In genomic region chr19:44949550-44949949, GRCh38 we compare ENCODE assay signal across 26 cellular contexts. TPM values are rescaled to one million over a fixed set of nuclear protein-coding genes. Genes with fewer than 3 reads are reported as not detected.
"Had no signal": no experiment of that assay in that cellular context is flagged by ENCODE, and none has a peak within 500 bp of the region (broad histone marks: within the 10 kb centered on the region; RNA-seq: fewer than 3 reads in every experiment).

No MANE protein-coding gene starts in this region.

- H3K4me3 ChIP-seq: MG63 had no signal

- H3K36me3 Mint-ChIP-seq: activated CD4-positive, alpha-beta memory T cell treated with anti-CD3 and anti-CD28 coated beads for 36 hours; activated naive CD8-positive, alpha-beta T cell had no signal

- H3K4me2 ChIP-seq: KMS-11 had no signal

- H3K27me3 ChIP-seq: MG63 had no signal

- ATAC-seq: activated T-cell treated with anti-CD3 and anti-CD28 coated beads, Interleukin-2, amount 50 U/mL, for 4 hours; PC-3 had no signal

- H3K9me3 ChIP-seq: MG63 had no signal

- DNase-seq: activated B cell treated with CpG ODN at 0.5 μM for 24 hours; activated CD4-positive, alpha-beta memory T cell treated with anti-CD3 and anti-CD28 coated beads for 36 hours; activated CD4-positive, alpha-beta T cell treated with anti-CD3 and anti-CD28 coated beads for 1 hour; activated CD4-positive, alpha-beta T cell treated with anti-CD3 and anti-CD28 coated beads, Interleukin-2, amount 10 ng/mL, durations not matched to agents 24 days and 14 days; activated CD8-positive, alpha-beta memory T cell treated with anti-CD3 and anti-CD28 coated beads for 24 hours; activated gamma-delta T cell; activated naive CD4-positive, alpha-beta T cell treated with anti-CD3 and anti-CD28 coated beads for 36 hours; activated T-cell treated with anti-CD3 and anti-CD28 coated beads, Interleukin-2, amount 50 U/mL, for 4 hours; central memory CD4-positive, alpha-beta T cell; MG63; MV-4-11; NCI-H1092 treated with DMSO at 0.1 percent for 48 hours; NCI-H1417 treated with DMSO at 0.1 percent for 48 hours; NCI-H2029 treated with DMSO at 0.1 percent for 48 hours; NCI-H345; NCI-H510A; NCI-H526 treated with DMSO at 0.1 percent for 48 hours; PC-3; SHP77 treated with DMSO at 0.1 percent for 48 hours; T-helper 9 cell had no signal

- H3K4me3 Mint-ChIP-seq: activated B cell treated with CpG ODN at 0.5 μM for 24 hours; activated CD4-positive, alpha-beta memory T cell treated with anti-CD3 and anti-CD28 coated beads for 36 hours; activated CD4-positive, alpha-beta T cell treated with anti-CD3 and anti-CD28 coated beads, Interleukin-2, amount 10 ng/mL, durations not matched to agents 24 days and 14 days; activated naive CD4-positive, alpha-beta T cell treated with anti-CD3 and anti-CD28 coated beads for 36 hours; activated naive CD8-positive, alpha-beta T cell; activated T-cell treated with anti-CD3 and anti-CD28 coated beads, Interleukin-2, amount 50 U/mL, for 4 hours; T-helper 1 cell treated with Interleukin-12 subunit alpha and Interleukin-12 subunit beta and Interleukin-4 antibody, amounts not matched to agents 30 μg/mL and 1 μg/mL, for 36 hours had no signal

- H3K9me3 Mint-ChIP-seq: activated B cell treated with CpG ODN at 0.5 μM for 24 hours; activated CD4-positive, alpha-beta memory T cell treated with anti-CD3 and anti-CD28 coated beads for 36 hours; activated CD4-positive, alpha-beta T cell treated with anti-CD3 and anti-CD28 coated beads, Interleukin-2, amount 10 ng/mL, durations not matched to agents 24 days and 14 days; activated naive CD4-positive, alpha-beta T cell treated with anti-CD3 and anti-CD28 coated beads for 36 hours; activated T-cell treated with anti-CD3 and anti-CD28 coated beads, Interleukin-2, amount 50 U/mL, for 4 hours; T-helper 1 cell treated with Interleukin-12 subunit alpha and Interleukin-12 subunit beta and Interleukin-4 antibody, amounts not matched to agents 30 μg/mL and 1 μg/mL, for 36 hours had no signal

- H3K27ac ChIP-seq: KMS-11 had no signal

- H3K27me3 Mint-ChIP-seq: activated B cell treated with CpG ODN at 0.5 μM for 24 hours; activated CD4-positive, alpha-beta memory T cell treated with anti-CD3 and anti-CD28 coated beads for 36 hours; activated CD4-positive, alpha-beta T cell treated with anti-CD3 and anti-CD28 coated beads, Interleukin-2, amount 10 ng/mL, durations not matched to agents 24 days and 14 days; activated naive CD8-positive, alpha-beta T cell had no signal

- H3K27ac Mint-ChIP-seq: activated B cell treated with CpG ODN at 0.5 μM for 24 hours; activated CD4-positive, alpha-beta memory T cell treated with anti-CD3 and anti-CD28 coated beads for 36 hours; activated CD4-positive, alpha-beta T cell treated with anti-CD3 and anti-CD28 coated beads, Interleukin-2, amount 10 ng/mL, durations not matched to agents 24 days and 14 days; activated naive CD4-positive, alpha-beta T cell treated with anti-CD3 and anti-CD28 coated beads for 36 hours; activated naive CD8-positive, alpha-beta T cell; T-helper 1 cell treated with Interleukin-12 subunit alpha and Interleukin-12 subunit beta and Interleukin-4 antibody, amounts not matched to agents 30 μg/mL and 1 μg/mL, for 36 hours had no signal

- H3K9ac ChIP-seq: KMS-11 had no signal

RNA-seq across cellular contexts. Expression of gene APOC2, which starts 3.7 kb away (rescaled TPM):
- total RNA-seq: activated B cell treated with CpG ODN at 0.5 μM for 24 hours; activated CD4-positive, alpha-beta memory T cell treated with anti-CD3 and anti-CD28 coated beads for 36 hours; activated CD4-positive, alpha-beta T cell treated with anti-CD3 and anti-CD28 coated beads, Interleukin-2, amount 10 ng/mL, durations not matched to agents 24 days and 14 days; activated naive CD4-positive, alpha-beta T cell treated with anti-CD3 and anti-CD28 coated beads for 36 hours; activated T-cell treated with anti-CD3 and anti-CD28 coated beads, Interleukin-2, amount 50 U/mL, for 4 hours; bronchial epithelial cell; PC-3 had no signal

RNA-seq across cellular contexts. Expression of gene APOC4, which starts 7.5 kb away (rescaled TPM):
- total RNA-seq: activated B cell treated with CpG ODN at 0.5 μM for 24 hours; activated CD4-positive, alpha-beta memory T cell treated with anti-CD3 and anti-CD28 coated beads for 36 hours; activated CD4-positive, alpha-beta T cell treated with anti-CD3 and anti-CD28 coated beads, Interleukin-2, amount 10 ng/mL, durations not matched to agents 24 days and 14 days; activated naive CD4-positive, alpha-beta T cell treated with anti-CD3 and anti-CD28 coated beads for 36 hours; activated T-cell treated with anti-CD3 and anti-CD28 coated beads, Interleukin-2, amount 50 U/mL, for 4 hours; bronchial epithelial cell; PC-3; SK-MEL-5 had no signal
- polyA plus RNA-seq: adipose tissue had no signal

RNA-seq across cellular contexts. Expression of gene APOE, which starts 44.0 kb away (rescaled TPM):
- total RNA-seq: activated B cell treated with CpG ODN at 0.5 μM for 24 hours had no signal
